Comparison of ENCODE assay signal across 9 cellular contexts in genomic region chr2:137986268-137986667, GRCh38. TPM values are rescaled to one million over a fixed set of nuclear protein-coding genes. Genes with fewer than 3 reads are reported as not detected.
"Had no signal": no experiment of that assay in that cellular context is flagged by ENCODE, and none has a peak within 500 bp of the region (broad histone marks: within the 10 kb centered on the region; RNA-seq: fewer than 3 reads in every experiment).

No MANE protein-coding gene starts in this region.

- DNase-seq: IMR-90, KBM-7, KG1 had no signal

- H3K4me3 ChIP-seq: K562 had no signal

- H3K9ac ChIP-seq: KMS-11 had no signal

- ATAC-seq: K562 had no signal

- H3K27ac ChIP-seq: HL-60, KMS-11 had no signal

- FAIRE-seq: HTR-8/SVneo, K562 had no signal

- H3K4me2 ChIP-seq: KMS-11 had no signal

RNA-seq across cellular contexts. Expression of gene HNMT, which starts 22.0 kb away (rescaled TPM):
- total RNA-seq: HT1080 had no signal
- polyA plus RNA-seq: IgD-negative memory B cell had no signal
